8 cellular contexts compared by ENCODE assay signal in the genomic region with DNA sequence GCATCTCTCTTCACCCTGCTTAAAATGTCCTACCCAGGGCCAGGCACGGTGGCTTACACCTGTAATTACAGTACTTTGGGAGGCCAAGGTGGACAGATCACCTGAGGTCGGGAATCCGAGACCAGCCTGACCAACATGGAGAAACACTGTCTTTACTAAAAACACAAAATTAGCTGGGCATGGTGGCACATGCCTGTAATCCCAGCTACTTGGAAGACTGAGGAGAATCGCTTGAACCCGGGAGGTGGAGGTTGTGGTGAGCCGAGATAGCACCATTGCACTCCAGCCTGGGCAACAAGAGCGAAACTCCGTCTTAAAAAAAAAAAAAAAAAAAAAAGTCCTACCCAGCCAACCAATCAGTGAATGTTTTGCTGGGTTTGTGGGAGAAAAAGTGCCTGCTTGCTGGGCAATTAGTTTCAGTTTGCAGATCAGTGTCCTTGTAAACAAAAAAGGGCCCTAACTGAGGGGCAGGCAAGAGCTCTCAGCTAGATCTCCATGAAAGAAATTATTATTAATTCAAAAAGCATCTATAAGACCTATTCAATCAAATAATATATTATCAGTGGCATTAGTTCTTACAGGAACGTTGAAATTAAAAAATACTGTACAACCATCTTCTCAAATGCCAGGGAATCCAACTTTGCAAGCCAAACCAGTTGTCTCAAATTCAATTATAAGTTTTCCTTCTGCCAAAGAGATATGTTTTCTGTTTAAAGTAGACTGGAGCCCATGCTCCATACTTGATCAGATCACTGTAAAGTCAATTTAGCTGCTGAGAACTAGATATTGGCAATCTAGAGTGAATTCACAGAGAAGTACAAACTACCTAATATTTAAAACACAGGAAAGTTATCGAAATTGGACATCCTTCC. TPM values are rescaled to one million over a fixed set of nuclear protein-coding genes. Genes with fewer than 3 reads are reported as not detected.
DNase-seq lines count a peak whose midpoint lies in the region; ATAC-seq and TF ChIP-seq lines count a peak whose summit lies in the region.

No MANE protein-coding gene starts in this region.

- no peak for TF ChIP-seq EP300 in suprapubic skin (IDR thresholded peaks at IDR 0.05)

- no peak for TF ChIP-seq CTCF in suprapubic skin (IDR thresholded peaks at IDR 0.05)

- no peaks in the 10 kb centered on the region for H3K27me3 Mint-ChIP-seq in activated naive CD8-positive, alpha-beta T cell treated with anti-CD3 and anti-CD28 coated beads, Interleukin-2, amount 10 ng/mL, durations not matched to agents 7 days and 5 days
- H3K27me3 Mint-ChIP-seq in immature natural killer cell (ENCODE audit: low read depth in 3 of 3) = peaks cover 3 to 10% (median 5%) of the 10 kb centered on the region in 3 donors

- H3K4me1 ChIP-seq in suprapubic skin = peaks cover 68% of the 10 kb centered on the region

- 26% methylated on average over 10 of the region's 10 CpGs for WGBS in suprapubic skin

- H3K27ac ChIP-seq in suprapubic skin = peak overlapping the region; percentile 91

- POLR2A ChIA-PET in activated naive CD8-positive, alpha-beta T cell treated with anti-CD3 and anti-CD28 coated beads, Interleukin-2, amount 10 ng/mL, durations not matched to agents 7 days and 5 days (lab: Charles Lee) = interaction anchor here (0.7 to 1.0 kb wide), 5 partner anchors 58 to 1555 kb away, joined by 3 to 8 read pairs (median 6); no protein-coding TSS in a partner anchor

- no peaks in the 10 kb centered on the region for H3K36me3 ChIP-seq in suprapubic skin

- H3K36me3 Mint-ChIP-seq in activated naive CD8-positive, alpha-beta T cell treated with anti-CD3 and anti-CD28 coated beads, Interleukin-2, amount 10 ng/mL, durations not matched to agents 7 days and 5 days = peaks cover 4% of the 10 kb centered on the region
- no peaks in the 10 kb centered on the region for H3K36me3 Mint-ChIP-seq in immature natural killer cell

- H3K27ac Mint-ChIP-seq in activated naive CD8-positive, alpha-beta T cell treated with anti-CD3 and anti-CD28 coated beads, Interleukin-2, amount 10 ng/mL, durations not matched to agents 7 days and 5 days = peak overlapping the region; percentile 82
- peak overlapping the region; percentile 86 to 94 (median 91) for H3K27ac Mint-ChIP-seq in immature natural killer cell

- no peaks in the 10 kb centered on the region for H3K9me3 ChIP-seq in suprapubic skin

- peak overlapping the region; percentile 84 for H3K4me3 ChIP-seq in suprapubic skin

- no peak for ATAC-seq in activated naive CD8-positive, alpha-beta T cell treated with anti-CD3 and anti-CD28 coated beads, Interleukin-2, amount 10 ng/mL, durations not matched to agents 7 days and 5 days (ENCODE audit: low read depth)
- no peak for ATAC-seq in HG03175 (IDR thresholded peaks at IDR 0.05; ENCODE audit: unreplicated experiment)
- ATAC-seq in GM18909 (IDR thresholded peaks at IDR 0.05; ENCODE audit: poor library complexity, unreplicated experiment) = no peak

- no peak for TF ChIP-seq POLR2A in suprapubic skin (IDR thresholded peaks at IDR 0.05)

- peaks cover 36% of the 10 kb centered on the region for H3K4me1 Mint-ChIP-seq in activated naive CD8-positive, alpha-beta T cell treated with anti-CD3 and anti-CD28 coated beads, Interleukin-2, amount 10 ng/mL, durations not matched to agents 7 days and 5 days
- H3K4me1 Mint-ChIP-seq in immature natural killer cell = peaks cover 47 to 52% of the 10 kb centered on the region in 2 donors

- DNase-seq in DMS53 treated with DMSO at 0.1 percent for 48 hours (lab: John Stamatoyannopoulos, UW; ENCODE audit: unreplicated experiment) = peak; percentile 42
- DNase-seq in NCI-H2029 treated with DMSO at 0.1 percent for 48 hours (lab: John Stamatoyannopoulos, UW) = peak; percentile 53
- DNase-seq in activated naive CD8-positive, alpha-beta T cell treated with anti-CD3 and anti-CD28 coated beads, Interleukin-2, amount 10 ng/mL, durations not matched to agents 7 days and 5 days = no peak
- DNase-seq in immature natural killer cell = peak; percentile 71 to 75 (median 75)
- DNase-seq in suprapubic skin (ENCODE audit: low spot score in 2 of 2) = no peak
- DNase-seq in NCI-H128 (lab: John Stamatoyannopoulos, UW; ENCODE audit: unreplicated experiment) = no peak

- peak overlapping the region; percentile 88 for H3K4me3 Mint-ChIP-seq in activated naive CD8-positive, alpha-beta T cell treated with anti-CD3 and anti-CD28 coated beads, Interleukin-2, amount 10 ng/mL, durations not matched to agents 7 days and 5 days
- H3K4me3 Mint-ChIP-seq in immature natural killer cell = peak overlapping the region; percentile 83 to 93 (median 87)

- no peaks in the 10 kb centered on the region for H3K27me3 ChIP-seq in suprapubic skin

- H3K9me3 Mint-ChIP-seq in activated naive CD8-positive, alpha-beta T cell treated with anti-CD3 and anti-CD28 coated beads, Interleukin-2, amount 10 ng/mL, durations not matched to agents 7 days and 5 days = no peaks in the 10 kb centered on the region
- no peaks in the 10 kb centered on the region for H3K9me3 Mint-ChIP-seq in immature natural killer cell

RNA-seq across cellular contexts. Expression of a gene that starts 3.9 kb away (rescaled TPM):
- 10 to 100 TPM; 10.3 to 11.0 TPM for total RNA-seq in activated naive CD8-positive, alpha-beta T cell treated with anti-CD3 and anti-CD28 coated beads, Interleukin-2, amount 10 ng/mL, durations not matched to agents 7 days and 5 days
- 10 to 100 TPM; 10.0 to 13.3 (median 11.2) TPM for polyA plus RNA-seq in immature natural killer cell
- total RNA-seq in suprapubic skin = 10 to 100 TPM; 33.6 to 58.1 (median 46.0) TPM

Comparison
In these comparisons a context has a peak if more than half of its experiments do, and no peak if none do; other contexts are left out.
1. DNase-seq: peak in DMS53 treated with DMSO at 0.1 percent for 48 hours (single experiment), NCI-H2029 treated with DMSO at 0.1 percent for 48 hours (single experiment) and immature natural killer cell (3 of 3); none in activated naive CD8-positive, alpha-beta T cell treated with anti-CD3 and anti-CD28 coated beads, Interleukin-2, amount 10 ng/mL, durations not matched to agents 7 days and 5 days (single experiment), suprapubic skin (0 of 2) and NCI-H128 (single experiment).